17 cellular contexts compared by ENCODE assay signal in genomic region chr16:1390239-1390638, GRCh38. TPM values are rescaled to one million over a fixed set of nuclear protein-coding genes. Genes with fewer than 3 reads are reported as not detected.
A peak's percentile ranks its signal among the peaks of the same experiment; 100 is the strongest.
DNase-seq lines count a peak whose midpoint lies in the region; ATAC-seq and TF ChIP-seq lines count a peak whose summit lies in the region.
"Had no signal": no experiment of that assay in that cellular context is flagged by ENCODE, and none has a peak within 500 bp of the region (broad histone marks: within the 10 kb centered on the region; RNA-seq: fewer than 3 reads in every experiment).

No MANE protein-coding gene starts in this region.

- H3K9me3 ChIP-seq in BLaER1 treated with 17β-estradiol and CSF1 and Interleukin-3, amounts not matched to agents 10 nM and 100 nM (replicated peaks in 1 of 11): peaks cover 0 to 21% (median 0%) of the 10 kb centered on the region in 11 experiments; a peak in 8 of 22 replicates
- H3K9me3 ChIP-seq in IMR-90 (ENCODE audit: control insufficient read depth, insufficient read depth, low read length): no peaks in the 10 kb centered on the region
- H3K9me3 ChIP-seq: BE2C had no signal

- no peak overlapping the region for H3K4me3 ChIP-seq in BLaER1 treated with 17β-estradiol and CSF1 and Interleukin-3, amounts not matched to agents 10 nM and 100 nM
- H3K4me3 ChIP-seq in IMR-90 (ENCODE audit: insufficient read depth, low read depth, low read length) (no peak overlapping the region), GM23338 (no peak overlapping the region)
- H3K4me3 ChIP-seq: K562 had no signal

- no peak for TF ChIP-seq CTCF in IMR-90 (conservative IDR thresholded peaks at IDR 0.05; ENCODE audit: low read depth, low read length)
- no peak for TF ChIP-seq CTCF in WTC11 (IDR thresholded peaks at IDR 0.05)
- TF ChIP-seq CTCF in GM23338 (conservative IDR thresholded peaks at IDR 0.05; ENCODE audit: low read depth in 2 of 2): no peak
- TF ChIP-seq CTCF in GM13977 (IDR thresholded peaks at IDR 0.05; ENCODE audit: extremely low read depth, insufficient read depth, missing control alignments): no peak

- H3K27me3 Mint-ChIP-seq in WTC11 (ENCODE audit: low read depth) (no peaks in the 10 kb centered on the region), GM23338 (ENCODE audit: insufficient read depth, low read depth, poor library complexity) (peaks cover 3% of the 10 kb centered on the region)
- H3K27me3 Mint-ChIP-seq: CD4-positive, alpha-beta memory T cell had no signal

- WGBS in IMR-90 (ENCODE audit: extremely low coverage in 2 of 2, insufficient read length in 1 of 2), 2 experiments: 94% methylated on average over 10 of the region's 23 CpGs; no CpG with 5 or more reads in 1 of the 2 experiments

- no peak overlapping the region for H4K91ac ChIP-seq in IMR-90 (ENCODE audit: insufficient read depth, low read depth, low read length)

- H3K27ac Mint-ChIP-seq in WTC11 (peak overlapping the region; percentile 48; the same call in 1 of the 2 replicates), GM23338 (no peak overlapping the region)

- H3K36me3 Mint-ChIP-seq in WTC11 (no peaks in the 10 kb centered on the region; the same call in 1 of the 2 replicates), GM23338 (ENCODE audit: low read depth) (no peaks in the 10 kb centered on the region)

- H3K4me1 Mint-ChIP-seq in WTC11: no peaks in the 10 kb centered on the region
- no peaks in the 10 kb centered on the region for H3K4me1 Mint-ChIP-seq in GM23338
- H3K4me1 Mint-ChIP-seq: CD14-positive monocyte, H9 had no signal

- H3K4me3 Mint-ChIP-seq in WTC11 (no peak overlapping the region), GM23338 (no peak overlapping the region)
- H3K4me3 Mint-ChIP-seq: CD14-positive monocyte; CD4-positive, alpha-beta memory T cell; H9 had no signal

- no peaks in the 10 kb centered on the region for H3K79me2 ChIP-seq in GM23338 (replicated peaks; ENCODE audit: insufficient read depth)

- no peak for TF ChIP-seq POLR2A in IMR-90 (IDR thresholded peaks at IDR 0.05; ENCODE audit: low read depth, low read length)

- no peak overlapping the region for H4K5ac ChIP-seq in IMR-90 (ENCODE audit: low read depth, low read length)

- H3K27me3 ChIP-seq in BLaER1 treated with 17β-estradiol and CSF1 and Interleukin-3, amounts not matched to agents 10 nM and 100 nM: no peaks in the 10 kb centered on the region
- H3K27me3 ChIP-seq in IMR-90 (ENCODE audit: control insufficient read depth, insufficient read depth, low read length) (no peaks in the 10 kb centered on the region), GM23338 (ENCODE audit: insufficient read depth) (no peaks in the 10 kb centered on the region)
- H3K27me3 ChIP-seq: BE2C had no signal

- H3K9ac ChIP-seq in BLaER1 treated with 17β-estradiol and CSF1 and Interleukin-3, amounts not matched to agents 10 nM and 100 nM: 0 out of 22 replicates have a peak overlapping the region, but pooled peaks of 1 of the 11 experiments have one; percentile 32
- H3K9ac ChIP-seq in IMR-90 (ENCODE audit: low read depth, low read length): no peak overlapping the region

- POLR2A ChIA-PET in IMR-90 (lab: Charles Lee; ENCODE audit: unreplicated experiment): no interaction called here
- POLR2A ChIA-PET in WTC11 (lab: Charles Lee): no interaction called here

- H2AFZ ChIP-seq in IMR-90 (replicated peaks; ENCODE audit: low read length, poor library complexity): peak overlapping the region; percentile 67
- H2AFZ ChIP-seq in GM23338: no peak overlapping the region

- H2AK9ac ChIP-seq in IMR-90 (replicated peaks; ENCODE audit: low read depth, low read length, poor library complexity): no peak overlapping the region

- TF ChIP-seq RAD21 in IMR-90 (IDR thresholded peaks at IDR 0.05; ENCODE audit: low read length): no peak

- H3K36me3 ChIP-seq in BLaER1 treated with 17β-estradiol and CSF1 and Interleukin-3, amounts not matched to agents 10 nM and 100 nM: peaks cover 44 to 88% (median 66%) of the 10 kb centered on the region in 11 experiments
- H3K36me3 ChIP-seq in IMR-90 (ENCODE audit: control insufficient read depth, insufficient read depth, low read length) (peaks cover 39% of the 10 kb centered on the region), GM23338 (ENCODE audit: insufficient read depth) (no peaks in the 10 kb centered on the region)
- H3K36me3 ChIP-seq: BE2C had no signal

- CTCF ChIA-PET in IMR-90 (lab: Yijun Ruan, JAX): no interaction called here
- CTCF ChIA-PET in WTC11 (lab: Charles Lee): no interaction called here

- H4K8ac ChIP-seq in IMR-90 (ENCODE audit: low read depth in 2 of 2, low read length in 2 of 2): no peak overlapping the region

- H2BK20ac ChIP-seq in IMR-90 (ENCODE audit: low read depth, low read length): no peak overlapping the region

- H3K14ac ChIP-seq in IMR-90 (replicated peaks; ENCODE audit: low read depth, low read length): no peak overlapping the region

- 0 out of 2 replicates have a peak, but pooled peaks cover 2% of the 10 kb centered on the region for H3K9me1 ChIP-seq in IMR-90 (ENCODE audit: insufficient read depth, low read length)

- no peak overlapping the region for H2AK5ac ChIP-seq in IMR-90 (ENCODE audit: low read depth, low read length)

- dilution Hi-C loops in IMR-90 (cut with HindIII; ENCODE audit: low sequenced_read_pairs, unreplicated experiment): no loop called here

- H3K9me3 Mint-ChIP-seq in WTC11 (no peaks in the 10 kb centered on the region), GM23338 (no peaks in the 10 kb centered on the region)
- H3K9me3 Mint-ChIP-seq: CD14-positive monocyte, H9 had no signal

- H2BK15ac ChIP-seq in IMR-90 (ENCODE audit: low read depth, low read length): no peak overlapping the region

- H2BK120ac ChIP-seq in IMR-90 (ENCODE audit: low read depth, low read length): no peak overlapping the region

- DNase-seq in IMR-90: no peak
- no peak for DNase-seq in WTC11 (ENCODE audit: low spot score)
- DNase-seq in stimulated activated CD4-positive, alpha-beta T cell treated with anti-CD3 and anti-CD28 coated beads, Interleukin-4, amount 100 ng/mL, for 4 hours: no peak
- DNase-seq in GM23338 (ENCODE audit: low spot score): no peak
- no peak for DNase-seq in GM13977 (ENCODE audit: low spot score)
- DNase-seq: ACHN; BE2C; CD4-positive, alpha-beta memory T cell; DMS153; DMS79; GF-D8; H9 had no signal

- H3K4me2 ChIP-seq in BLaER1 treated with 17β-estradiol and CSF1 and Interleukin-3, amounts not matched to agents 10 nM and 100 nM: peak overlapping the region in 9 of 11 experiments; percentile 26 to 66 (median 60); a peak in 17 of 22 replicates
- H3K4me2 ChIP-seq in IMR-90 (ENCODE audit: low read depth, low read length) (no peak overlapping the region), GM23338 (no peak overlapping the region)

- H2BK5ac ChIP-seq in IMR-90 (ENCODE audit: low read depth, low read length, poor library complexity, severe bottlenecking): no peak overlapping the region

- intact Hi-C loops in IMR-90 (cut with micrococcal nuclease): no loop called here

- peaks cover 0 to 79% (median 53%) of the 10 kb centered on the region in 10 experiments; a peak in 15 of 20 replicates for H3K4me1 ChIP-seq in BLaER1 treated with 17β-estradiol and CSF1 and Interleukin-3, amounts not matched to agents 10 nM and 100 nM
- H3K4me1 ChIP-seq in IMR-90 (ENCODE audit: control insufficient read depth, insufficient read depth, low read length) (no peaks in the 10 kb centered on the region), GM23338 (ENCODE audit: insufficient read depth) (no peaks in the 10 kb centered on the region)
- H3K4me1 ChIP-seq: BE2C had no signal

- H3K27ac ChIP-seq in BLaER1 treated with 17β-estradiol and CSF1 and Interleukin-3, amounts not matched to agents 10 nM and 100 nM: peak overlapping the region in 5 of 11 experiments; percentile 33 to 73 (median 46); a peak in 7 of 22 replicates
- H3K27ac ChIP-seq in IMR-90 (ENCODE audit: insufficient read depth, low read length) (no peak overlapping the region), GM23338 (ENCODE audit: low read depth) (no peak overlapping the region)

- in situ Hi-C loops in IMR-90 (cut with MboI; ENCODE audit: low sequenced_read_pairs): no loop called here
- in situ Hi-C loops in GM13977 (cut with MboI; ENCODE audit: low pct_unique_long_range_greater_than_20kb, low sequenced_read_pairs, unreplicated experiment): no loop called here

- H3K4ac ChIP-seq in IMR-90 (ENCODE audit: low read depth, low read length): no peak overlapping the region

- no TSS peak for BruUV-seq in IMR-90 (replicated peaks; lab: Mats Ljungman, UMichigan)

- no peak overlapping the region for H3K18ac ChIP-seq in IMR-90 (ENCODE audit: low read depth, low read length)

- H3K56ac ChIP-seq in IMR-90 (ENCODE audit: extremely low read depth, insufficient read depth, low read length): no peak overlapping the region

- H3K23ac ChIP-seq in IMR-90 (ENCODE audit: low read depth, low read length): no peak overlapping the region

- no peaks in the 10 kb centered on the region for H3K9me2 ChIP-seq in GM23338 (ENCODE audit: insufficient read depth)

- no peak for ATAC-seq in IMR-90 (ENCODE audit: low read depth)
- no peak for ATAC-seq in WTC11
- no peak for ATAC-seq in GM23338
- ATAC-seq: K562 had no signal

- H4K20me1 ChIP-seq in BLaER1 treated with 17β-estradiol and CSF1 and Interleukin-3, amounts not matched to agents 10 nM and 100 nM: peaks cover 0 to 39% (median 28%) of the 10 kb centered on the region in 11 experiments; a peak in 12 of 22 replicates
- H4K20me1 ChIP-seq in IMR-90 (ENCODE audit: insufficient read depth, low read length): no peaks in the 10 kb centered on the region
- no peaks in the 10 kb centered on the region; the same call in 1 of the 2 replicates for H4K20me1 ChIP-seq in GM23338 (replicated peaks; ENCODE audit: insufficient read depth)

- H3K79me1 ChIP-seq in IMR-90 (ENCODE audit: low read depth in 1 of 2, low read length in 2 of 2): no peaks in the 10 kb centered on the region; a peak in 1 of 4 replicates

- no peaks in the 10 kb centered on the region for H3F3A ChIP-seq in GM23338 (replicated peaks; ENCODE audit: low read depth)

RNA-seq across cellular contexts. Expression of gene UNKL, which starts 24.3 kb away (rescaled TPM):
- total RNA-seq in IMR-90 (2012; rRNA removed) (3.6 and 4.1 TPM in 2 replicates), WTC11 (2021) (42.0 to 53.3 TPM (median 42.3 TPM) in 3 replicates)
- polyA plus RNA-seq in IMR-90 (2012; rRNA removed) (13.3 and 15.1 TPM in 2 replicates), GM23338 (2016; fragmentation: Nextera tagmentation; extraction: Ambion mirVana) (10.8 and 16.7 TPM in 2 replicates)
- 12.7 and 18.2 TPM in 2 replicates for polyA plus RNA-seq in IMR-90 (2012; cell fraction: cytosol; rRNA removed)
- polyA plus RNA-seq in IMR-90 (2012; cell fraction: nucleus; rRNA removed; ENCODE audit: low replicate concordance): 40.8 and 67.0 TPM in 2 replicates
- 24.8 and 28.7 TPM in 2 replicates for total RNA-seq in GM23338 (2014; rRNA removed; shearing (Covaris generic))

RNA-seq across cellular contexts. Expression of gene UQCC4, which starts 30.3 kb away (rescaled TPM):
- total RNA-seq in IMR-90 (2012; rRNA removed): 15.1 and 18.1 TPM in 2 replicates
- 17.2 and 21.2 TPM in 2 replicates for polyA plus RNA-seq in IMR-90 (2012; rRNA removed)
- 26.3 and 43.4 TPM in 2 replicates for polyA plus RNA-seq in IMR-90 (2012; cell fraction: cytosol; rRNA removed)
- 13.6 and 15.9 TPM in 2 replicates for polyA plus RNA-seq in IMR-90 (2012; cell fraction: nucleus; rRNA removed; ENCODE audit: low replicate concordance)
- total RNA-seq in WTC11 (2021): 16.2 to 17.0 TPM (median 16.9 TPM) in 3 replicates
- total RNA-seq in GM23338 (2014; rRNA removed; shearing (Covaris generic)): 14.2 and 23.9 TPM in 2 replicates
- polyA plus RNA-seq in GM23338 (2016; fragmentation: Nextera tagmentation; extraction: Ambion mirVana): 25.8 and 27.1 TPM in 2 replicates

RNA-seq across cellular contexts. Expression of gene GNPTG, which starts 38.5 kb away (rescaled TPM):
- total RNA-seq in IMR-90 (2012; rRNA removed) (14.7 and 14.9 TPM in 2 replicates), WTC11 (2021) (31.1 to 39.1 TPM (median 35.9 TPM) in 3 replicates)
- polyA plus RNA-seq in IMR-90 (2012; rRNA removed) (70.8 and 85.2 TPM in 2 replicates), GM23338 (2016; fragmentation: Nextera tagmentation; extraction: Ambion mirVana) (39.1 and 41.0 TPM in 2 replicates)
- 103 and 128 TPM in 2 replicates for polyA plus RNA-seq in IMR-90 (2012; cell fraction: cytosol; rRNA removed)
- polyA plus RNA-seq in IMR-90 (2012; cell fraction: nucleus; rRNA removed; ENCODE audit: low replicate concordance): 113 and 180 TPM in 2 replicates
- total RNA-seq in GM23338 (2014; rRNA removed; shearing (Covaris generic)): 9.2 and 23.3 TPM in 2 replicates

RNA-seq across cellular contexts. Expression of gene TSR3, which starts 38.6 kb away (rescaled TPM):
- 38.0 and 46.4 TPM in 2 replicates for total RNA-seq in IMR-90 (2012; rRNA removed)
- 52.9 and 77.8 TPM in 2 replicates for polyA plus RNA-seq in IMR-90 (2012; rRNA removed)
- 87.2 and 116 TPM in 2 replicates for polyA plus RNA-seq in IMR-90 (2012; cell fraction: cytosol; rRNA removed)
- 39.9 and 72.5 TPM in 2 replicates for polyA plus RNA-seq in IMR-90 (2012; cell fraction: nucleus; rRNA removed; ENCODE audit: low replicate concordance)
- 63.0 to 66.3 TPM (median 66.2 TPM) in 3 replicates for total RNA-seq in WTC11 (2021)
- 97.3 and 98.8 TPM in 2 replicates for total RNA-seq in GM23338 (2014; rRNA removed; shearing (Covaris generic))
- 54.1 and 58.5 TPM in 2 replicates for polyA plus RNA-seq in GM23338 (2016; fragmentation: Nextera tagmentation; extraction: Ambion mirVana)

RNA-seq across cellular contexts. Expression of gene PERCC1, which starts 40.6 kb away (rescaled TPM):
- not detected in 2 replicates for total RNA-seq in IMR-90 (2012; rRNA removed)
- polyA plus RNA-seq in IMR-90 (2012; rRNA removed): not detected in 2 replicates
- polyA plus RNA-seq in IMR-90 (2012; cell fraction: cytosol; rRNA removed): not detected in 2 replicates
- not detected in 2 replicates for polyA plus RNA-seq in IMR-90 (2012; cell fraction: nucleus; rRNA removed; ENCODE audit: low replicate concordance)
- total RNA-seq in WTC11 (2021): not detected in 3 replicates
- total RNA-seq in GM23338 (2014; rRNA removed; shearing (Covaris generic)): not detected in 2 replicates
- polyA plus RNA-seq in GM23338 (2016; fragmentation: Nextera tagmentation; extraction: Ambion mirVana): not detected in 2 replicates
- total RNA-seq: H1, H9, HT-29, K562 had no signal
- polyA plus RNA-seq: CD14-positive monocyte; CD4-positive, alpha-beta memory T cell; H1; K562 had no signal

Comparison
In these comparisons a context has a peak if more than half of its experiments do, and no peak if none do; other contexts are left out.
1. H3K4me2 ChIP-seq: peak in BLaER1 treated with 17β-estradiol and CSF1 and Interleukin-3, amounts not matched to agents 10 nM and 100 nM (9 of 11); none in IMR-90 (single experiment) and GM23338 (single experiment).